In the genomic region with DNA sequence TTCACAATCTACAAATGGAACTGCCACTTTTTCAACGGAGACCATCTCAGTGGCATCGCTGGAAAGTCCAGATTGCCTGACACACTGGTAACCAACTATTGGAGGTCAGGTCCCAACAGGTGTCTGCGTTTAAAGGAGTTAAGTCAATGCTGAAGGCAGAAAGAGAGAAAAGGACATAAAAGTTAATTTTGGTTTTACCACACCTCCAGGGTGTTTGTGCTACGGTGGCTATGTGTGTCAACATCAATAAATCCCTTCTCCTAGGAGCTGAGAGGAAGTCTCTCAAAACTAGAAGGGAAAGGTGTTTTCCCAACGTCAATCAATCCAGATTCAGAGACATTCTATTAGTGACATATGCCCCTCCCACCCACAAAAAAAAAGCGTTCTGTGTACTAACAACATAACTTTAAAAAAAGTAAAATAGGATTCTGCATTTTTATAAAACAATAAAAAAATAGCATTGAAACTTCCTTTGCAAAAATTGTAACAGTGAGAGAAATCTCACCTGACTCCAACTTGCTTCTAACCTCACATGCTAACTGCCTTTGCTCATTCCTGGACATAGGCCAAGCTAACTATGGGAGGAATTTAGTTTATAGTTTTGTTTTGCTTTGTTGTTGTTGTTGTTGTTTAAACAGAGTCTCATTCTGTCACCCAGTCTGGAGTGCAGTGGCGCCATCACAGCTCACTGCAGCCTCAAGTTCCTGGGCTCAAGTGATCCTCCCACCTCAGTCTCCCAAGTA, we compare ENCODE assay signal across 21 cellular contexts. TPM values are rescaled to one million over a fixed set of nuclear protein-coding genes. Genes with fewer than 3 reads are reported as not detected.
"Had no signal": no experiment of that assay in that cellular context is flagged by ENCODE, and none has a peak within 500 bp of the region (broad histone marks: within the 10 kb centered on the region; RNA-seq: fewer than 3 reads in every experiment).

No MANE protein-coding gene starts in this region.

- H3K9me3 ChIP-seq: SK-N-SH had no signal

- H3K9ac ChIP-seq: KMS-11, SK-N-SH had no signal

- DNase-seq: Kasumi-1, MM.1S, NCI-H1048, NCI-H1105, NCI-H1417, NCI-H1436 treated with DMSO at 0.1 percent for 48 hours, NCI-H1694, NCI-H187 treated with DMSO at 0.1 percent for 48 hours, NCI-H2081, NCI-H2107, NCI-H2227 treated with DMSO at 0.1 percent for 48 hours, NCI-H524, NCI-H69, NCI-H774, SHP77, SK-N-SH, SW 1271 had no signal

- ATAC-seq: K562 had no signal

- H3K4me2 ChIP-seq: KMS-11, SK-N-SH had no signal

- H3K27ac ChIP-seq: KMS-11, RWPE1 had no signal

- FAIRE-seq: K562 had no signal

- H3K4me3 ChIP-seq: K562 had no signal

RNA-seq across cellular contexts. Expression of a gene that starts 58.7 kb away (rescaled TPM):
- total RNA-seq: HT1080 had no signal
